ENCODE assay signal across 8 cellular contexts in genomic region chr6:26025047-26025893, GRCh38.
DNase-seq lines count a peak whose midpoint lies in the region; ATAC-seq, FAIRE-seq and TF ChIP-seq lines count a peak whose summit lies in the region.

No MANE protein-coding gene starts in this region.

- H3K36me3 ChIP-seq in ACC112 (ENCODE audit: insufficient read depth, low read length) = no peaks in the 10 kb centered on the region
- H3K36me3 ChIP-seq in KMS-11 (ENCODE audit: insufficient read depth) = no peaks in the 10 kb centered on the region
- H3K36me3 ChIP-seq in HepG2 (replicated peaks in 1 of 2; ENCODE audit: control insufficient read depth in 1 of 2, insufficient read depth in 2 of 2, low read length in 2 of 2) = no peaks in the 10 kb centered on the region
- no peaks in the 10 kb centered on the region for H3K36me3 ChIP-seq in vagina

- peak; percentile 5 for ATAC-seq in HepG2

- no peaks in the 10 kb centered on the region for H3K27me3 ChIP-seq in ACC112 (ENCODE audit: insufficient read depth, low read length)
- no peaks in the 10 kb centered on the region for H3K27me3 ChIP-seq in KMS-11 (ENCODE audit: insufficient read depth, low read depth)
- H3K27me3 ChIP-seq in HepG2 (ENCODE audit: control insufficient read depth in 1 of 2, insufficient read depth in 2 of 2, low read length in 2 of 2) = no peaks in the 10 kb centered on the region; a peak in 2 of 5 replicates
- no peaks in the 10 kb centered on the region for H3K27me3 ChIP-seq in vagina

- no peak for TF ChIP-seq EP300 in HepG2 (IDR thresholded peaks at IDR 0.05; ENCODE audit: low read depth in 2 of 2, low read length in 2 of 2)
- no peak for TF ChIP-seq EP300 in HepG2 (CRISPR knock-in tag; IDR thresholded peaks at IDR 0.05; ENCODE audit: borderline replicate concordance)

- POLR2A ChIA-PET in HepG2 (lab: Yijun Ruan, JAX) = interaction anchor here (1.1 to 12.3 kb wide), 12 partner anchors 15 to 191 kb away, joined by 3 to 322 read pairs (median 27); a partner anchor contains a TSS

- H3K27ac ChIP-seq in ACC112 (ENCODE audit: low read depth, low read length) (peak overlapping the region; percentile 97), KMS-11 (peak overlapping the region; percentile 99), HepG2 (ENCODE audit: extremely low read length, insufficient read depth, low read length) (peak overlapping the region; percentile 93), vagina (peak overlapping the region; percentile 84)

- CTCF ChIA-PET in HepG2 (lab: Yijun Ruan, JAX; ENCODE audit: low intra/inter-chr PET ratio, low total read pairs) = interaction anchor here (0.6 to 1.1 kb wide), 2 partner anchors 39 to 72 kb away, joined by 3 read pairs; no protein-coding TSS in a partner anchor

- H4K20me1 ChIP-seq in KMS-11 (ENCODE audit: insufficient read depth) = no peaks in the 10 kb centered on the region
- H4K20me1 ChIP-seq in HepG2 (ENCODE audit: insufficient read depth, low read length) = no peaks in the 10 kb centered on the region

- TF ChIP-seq CTCF in KMS-11 (conservative IDR thresholded peaks at IDR 0.05; ENCODE audit: low read depth, low read length) (no peak), astrocyte of the spinal cord (IDR thresholded peaks at IDR 0.05; ENCODE audit: low read depth, low read length) (no peak), HepG2 (CRISPR knock-in tag; IDR thresholded peaks at IDR 0.05) (no peak), vagina (IDR thresholded peaks at IDR 0.05) (no peak)

- peak overlapping the region; percentile 82 for H3K4me3 ChIP-seq in ACC112 (ENCODE audit: low read depth, low read length)
- no peak overlapping the region for H3K4me3 ChIP-seq in KMS-11 (IDR thresholded peaks at IDR 0.05; ENCODE audit: insufficient read depth, low read depth, low read length)
- no peak overlapping the region for H3K4me3 ChIP-seq in astrocyte of the spinal cord (ENCODE audit: low read depth, low read length)
- peak overlapping the region in 2 of 3 experiments; percentile 71 to 80; a peak in 2 of 6 replicates for H3K4me3 ChIP-seq in HepG2 (replicated peaks in 1 of 3; ENCODE audit: insufficient read depth in 1 of 3, low read depth in 2 of 3, low read length in 3 of 3)
- peak overlapping the region in 1 of 2 donors; percentile 77 for H3K4me3 ChIP-seq in vagina

- no peak overlapping the region for H2AFZ ChIP-seq in ACC112 (ENCODE audit: low read length, unreplicated experiment)
- H2AFZ ChIP-seq in KMS-11 (ENCODE audit: low read depth) = no peak overlapping the region
- no peak overlapping the region for H2AFZ ChIP-seq in HepG2 (ENCODE audit: low read length)

- H3K79me2 ChIP-seq in ACC112 (ENCODE audit: control insufficient read depth, insufficient read depth, low read length, unreplicated experiment) = peaks cover 4% of the 10 kb centered on the region
- peaks cover 6% of the 10 kb centered on the region; the same call in 1 of the 2 replicates for H3K79me2 ChIP-seq in KMS-11 (ENCODE audit: insufficient read depth, low read depth)
- H3K79me2 ChIP-seq in HepG2 (ENCODE audit: insufficient read depth, low read length) = no peaks in the 10 kb centered on the region

- TF ChIP-seq POLR2A in HepG2 (IDR thresholded peaks at IDR 0.05; ENCODE audit: insufficient read depth in 1 of 2, low read depth in 2 of 2, low read length in 2 of 2) (no peak), vagina (IDR thresholded peaks at IDR 0.05) (no peak)

- H3K9ac ChIP-seq in KMS-11 = peak overlapping the region; percentile 98
- peak overlapping the region; percentile 82; the same call in 1 of the 2 replicates for H3K9ac ChIP-seq in HepG2 (ENCODE audit: insufficient read depth, low read depth, low read length)

- BruUV-seq in HepG2 (replicated peaks; lab: Mats Ljungman, UMichigan) = no TSS peak

- no peak for FAIRE-seq in HepG2 (lab: Jason Lieb, UNC)

- H3K4me1 ChIP-seq in ACC112 (ENCODE audit: control insufficient read depth, insufficient read depth, low read length, unreplicated experiment) (peaks cover 42% of the 10 kb centered on the region), KMS-11 (ENCODE audit: low read depth, poor library complexity, severe bottlenecking) (peaks cover 42% of the 10 kb centered on the region), HepG2 (ENCODE audit: insufficient read depth, low read length) (peaks cover 71% of the 10 kb centered on the region), vagina (peaks cover 10% of the 10 kb centered on the region)

- no peak for TF ChIP-seq RAD21 in HepG2 (CRISPR knock-in tag; IDR thresholded peaks at IDR 0.05)

- peak overlapping the region; percentile 84 for H3K4me2 ChIP-seq in KMS-11
- peak overlapping the region; percentile 95 for H3K4me2 ChIP-seq in HepG2 (ENCODE audit: low read depth, low read length)

- intact Hi-C loops in HepG2 (cut with micrococcal nuclease; ENCODE audit: unreplicated experiment) (loop anchor here (10.0 kb wide), 1 partner anchor 510 kb away; the partner anchor contains the start of gene HMGN4), vagina (cut with DNase I) (loop anchor here (10.0 kb wide), 3 partner anchors 260 to 1110 kb away; partner anchors contain the start of gene HMGN4)

- H3K9me3 ChIP-seq in HepG2 (ENCODE audit: low read length) (no peaks in the 10 kb centered on the region), vagina (no peaks in the 10 kb centered on the region)

- DNase-seq in astrocyte of the spinal cord (ENCODE audit: low read depth, low spot score) (peak; percentile 71), HepG2 (ENCODE audit: low spot score) (peak; percentile 63), vagina (ENCODE audit: extremely low spot score in 2 of 2) (no peak), NCI-H345 (lab: John Stamatoyannopoulos, UW) (no peak), NCI-H446 treated with DMSO at 0.1 percent for 48 hours (lab: John Stamatoyannopoulos, UW) (no peak)
- no peak for DNase-seq in activated effector memory CD4-positive, alpha-beta T cell treated with Interleukin-2 at 50 U/mL for 16 hours

- in situ Hi-C loops in astrocyte of the spinal cord (cut with HindIII; ENCODE audit: low sequenced_read_pairs) (no loop called here), HepG2 (cut with HindIII; ENCODE audit: extremely low pct_ligation_motif_present, low pct_unique_long_range_greater_than_20kb) (no loop called here)

- 70% methylated on average over 17 of the region's 17 CpGs for whole genome bisulfite sequencing in HepG2 (ENCODE audit: low lambda C conversion rate)

TF ChIP-seq in HepG2, 621 proteins besides CTCF, POLR2A, EP300 and RAD21:
- TF ChIP-seq ZFP1 (CRISPR knock-in tag; IDR thresholded peaks at IDR 0.05) (0 out of 2 replicates have a peak, but pooled peaks have one; percentile 21), SPEN (CRISPR knock-in tag; IDR thresholded peaks at IDR 0.05; ENCODE audit: low read depth) (no peak), MAFF (IDR thresholded peaks at IDR 0.05; ENCODE audit: low read depth, low read length) (peak; percentile 24; the same call in 1 of the 2 replicates), ZNF326 (CRISPR knock-in tag; IDR thresholded peaks at IDR 0.05; ENCODE audit: borderline replicate concordance) (no peak), PPARG (CRISPR knock-in tag; conservative IDR thresholded peaks at IDR 0.05) (0 out of 2 replicates have a peak, but pooled peaks have one; percentile 9), KLF12 (CRISPR knock-in tag; IDR thresholded peaks at IDR 0.05; ENCODE audit: borderline replicate concordance) (no peak), ZNF44 (CRISPR knock-in tag; IDR thresholded peaks at IDR 0.05) (no peak), ARID3A (IDR thresholded peaks at IDR 0.05; ENCODE audit: low read depth, low read length) (peak; percentile 77), MAFK (conservative IDR thresholded peaks at IDR 0.05 in 1 of 2, IDR thresholded peaks at IDR 0.05 in 1 of 2; ENCODE audit: low read length in 2 of 2) (peak in 1 of 2 experiments; percentile 49; a peak in 3 of 4 replicates), JUNB (CRISPR knock-in tag; IDR thresholded peaks at IDR 0.05; ENCODE audit: borderline replicate concordance) (0 out of 2 replicates have a peak, but pooled peaks have one; percentile 12), ZNF143 (CRISPR knock-in tag; IDR thresholded peaks at IDR 0.05) (no peak), HOXA7 (CRISPR knock-in tag; IDR thresholded peaks at IDR 0.05) (no peak), MTF1 (CRISPR knock-in tag; IDR thresholded peaks at IDR 0.05) (no peak), FOSL2 (CRISPR knock-in tag; IDR thresholded peaks at IDR 0.05) (peak; percentile 63), THAP8 (CRISPR knock-in tag; IDR thresholded peaks at IDR 0.05; ENCODE audit: borderline replicate concordance) (no peak), NFE2L2 (IDR thresholded peaks at IDR 0.05; ENCODE audit: low read length) (peak; percentile 80; the same call in 1 of the 2 replicates), FOXK2 (IDR thresholded peaks at IDR 0.05) (no peak)

Comparison
In these comparisons a context has a peak if more than half of its experiments do, and no peak if none do; other contexts are left out.
1. H3K4me3 ChIP-seq: peak in ACC112 (single experiment) and HepG2 (2 of 3); none in KMS-11 (single experiment) and astrocyte of the spinal cord (single experiment).
2. DNase-seq: peak in astrocyte of the spinal cord (single experiment) and HepG2 (single experiment); none in vagina (0 of 2), NCI-H345 (single experiment), activated effector memory CD4-positive, alpha-beta T cell treated with Interleukin-2 at 50 U/mL for 16 hours (single experiment) and NCI-H446 treated with DMSO at 0.1 percent for 48 hours (single experiment).
3. Peak in every context shown above with its lines, with median percentiles within 50 percentile points of each other: H3K27ac ChIP-seq.